Comparison of ENCODE assay signal across 13 cellular contexts in genomic region chr3:192128922-192129321, GRCh38.
A peak's percentile ranks its signal among the peaks of the same experiment; 100 is the strongest.
DNase-seq lines count a peak whose midpoint lies in the region; ATAC-seq and TF ChIP-seq lines count a peak whose summit lies in the region.
"Had no signal": no experiment of that assay in that cellular context is flagged by ENCODE, and none has a peak within 500 bp of the region (broad histone marks: within the 10 kb centered on the region; RNA-seq: fewer than 3 reads in every experiment).

No MANE protein-coding gene starts in this region.

- no peaks in the 10 kb centered on the region for H3K4me1 Mint-ChIP-seq in neural progenitor cell
- H3K4me1 Mint-ChIP-seq in naive thymus-derived CD4-positive, alpha-beta T cell: no peaks in the 10 kb centered on the region
- H3K4me1 Mint-ChIP-seq in CD4-positive, alpha-beta T cell (ENCODE audit: low read depth): no peaks in the 10 kb centered on the region
- H3K4me1 Mint-ChIP-seq: naive thymus-derived CD8-positive, alpha-beta T cell had no signal

- no peak overlapping the region for H3K4me2 ChIP-seq in neural progenitor cell

- no peak overlapping the region for H3K4me3 Mint-ChIP-seq in neural progenitor cell
- H3K4me3 Mint-ChIP-seq in naive thymus-derived CD4-positive, alpha-beta T cell: no peak overlapping the region
- H3K4me3 Mint-ChIP-seq in CD4-positive, alpha-beta T cell: no peak overlapping the region
- H3K4me3 Mint-ChIP-seq: HFFc6; naive thymus-derived CD8-positive, alpha-beta T cell; WTC11 had no signal

- DNase-seq in left kidney (ENCODE audit: low read depth, low spot score): peak; percentile 37
- DNase-seq in neural progenitor cell (ENCODE audit: low spot score): no peak
- no peak for DNase-seq in naive thymus-derived CD4-positive, alpha-beta T cell
- no peak for DNase-seq in CD4-positive, alpha-beta T cell
- DNase-seq: dorsolateral prefrontal cortex; EL; HFFc6; naive thymus-derived CD8-positive, alpha-beta T cell had no signal

- no peak overlapping the region for H3K27ac ChIP-seq in neural progenitor cell
- H3K27ac ChIP-seq in naive thymus-derived CD4-positive, alpha-beta T cell (ENCODE audit: low read depth, low read length): no peak overlapping the region
- H3K27ac ChIP-seq in CD4-positive, alpha-beta T cell (ENCODE audit: low read depth, low read length): no peak overlapping the region

- peak; percentile 75 for ATAC-seq in GM18909 (IDR thresholded peaks at IDR 0.05; ENCODE audit: poor library complexity, unreplicated experiment)
- ATAC-seq in HG02571 (IDR thresholded peaks at IDR 0.05; ENCODE audit: unreplicated experiment): peak; percentile 68
- ATAC-seq in HG03558 (IDR thresholded peaks at IDR 0.05; ENCODE audit: extremely low read depth, unreplicated experiment): peak; percentile 47
- no peak for ATAC-seq in naive thymus-derived CD4-positive, alpha-beta T cell
- no peak for ATAC-seq in CD4-positive, alpha-beta T cell (ENCODE audit: poor library complexity)
- ATAC-seq: activated naive CD4-positive, alpha-beta T cell treated with anti-CD3 and anti-CD28 coated beads, Interleukin-2, amount 50 U/mL, for 72 hours; naive thymus-derived CD8-positive, alpha-beta T cell; WTC11 had no signal

- H3K36me3 Mint-ChIP-seq in neural progenitor cell: peaks cover 7% of the 10 kb centered on the region
- peaks cover 0 to 6% (median 0%) of the 10 kb centered on the region in 5 donors for H3K36me3 Mint-ChIP-seq in naive thymus-derived CD4-positive, alpha-beta T cell
- H3K36me3 Mint-ChIP-seq in CD4-positive, alpha-beta T cell (ENCODE audit: low read depth): no peaks in the 10 kb centered on the region
- H3K36me3 Mint-ChIP-seq: activated naive CD4-positive, alpha-beta T cell treated with anti-CD3 and anti-CD28 coated beads, Interleukin-2, amount 50 U/mL, for 72 hours; naive thymus-derived CD8-positive, alpha-beta T cell; WTC11 had no signal

- no peak overlapping the region for H3K27ac Mint-ChIP-seq in neural progenitor cell
- no peak overlapping the region for H3K27ac Mint-ChIP-seq in naive thymus-derived CD4-positive, alpha-beta T cell
- H3K27ac Mint-ChIP-seq in CD4-positive, alpha-beta T cell: no peak overlapping the region
- H3K27ac Mint-ChIP-seq: activated naive CD4-positive, alpha-beta T cell treated with anti-CD3 and anti-CD28 coated beads, Interleukin-2, amount 50 U/mL, for 72 hours; HFFc6; naive thymus-derived CD8-positive, alpha-beta T cell; WTC11 had no signal

- TF ChIP-seq CTCF in neural progenitor cell (IDR thresholded peaks at IDR 0.05): no peak
- no peak for TF ChIP-seq CTCF in CD4-positive, alpha-beta T cell (IDR thresholded peaks at IDR 0.05)

- CTCF ChIA-PET in naive thymus-derived CD4-positive, alpha-beta T cell (lab: Charles Lee): no interaction called here
- CTCF ChIA-PET in CD4-positive, alpha-beta T cell (lab: Charles Lee): no interaction called here

- H3K4me3 ChIP-seq in neural progenitor cell: no peak overlapping the region
- no peak overlapping the region for H3K4me3 ChIP-seq in naive thymus-derived CD4-positive, alpha-beta T cell (ENCODE audit: low read length)
- H3K4me3 ChIP-seq: dorsolateral prefrontal cortex had no signal

- no peaks in the 10 kb centered on the region for H3K27me3 Mint-ChIP-seq in neural progenitor cell (ENCODE audit: insufficient read depth, low read depth)
- H3K27me3 Mint-ChIP-seq in naive thymus-derived CD4-positive, alpha-beta T cell: peaks cover 0 to 5% (median 0%) of the 10 kb centered on the region in 5 donors
- H3K27me3 Mint-ChIP-seq in CD4-positive, alpha-beta T cell: no peaks in the 10 kb centered on the region
- H3K27me3 Mint-ChIP-seq: naive thymus-derived CD8-positive, alpha-beta T cell had no signal

- no peaks in the 10 kb centered on the region for H4K20me1 ChIP-seq in neural progenitor cell (ENCODE audit: low read depth)

- H3K9ac ChIP-seq in neural progenitor cell: no peak overlapping the region

- H3K36me3 ChIP-seq in neural progenitor cell: no peaks in the 10 kb centered on the region
- H3K36me3 ChIP-seq in naive thymus-derived CD4-positive, alpha-beta T cell (ENCODE audit: control insufficient read depth in 2 of 3, insufficient read depth in 3 of 3, low read length in 3 of 3): no peaks in the 10 kb centered on the region

- H3K9me3 ChIP-seq in neural progenitor cell (ENCODE audit: low read depth): no peaks in the 10 kb centered on the region
- no peaks in the 10 kb centered on the region for H3K9me3 ChIP-seq in naive thymus-derived CD4-positive, alpha-beta T cell (ENCODE audit: control insufficient read depth in 2 of 3, low read length in 3 of 3)
- H3K9me3 ChIP-seq in CD4-positive, alpha-beta T cell (ENCODE audit: control insufficient read depth, low read length): no peaks in the 10 kb centered on the region

- H3K27me3 ChIP-seq in neural progenitor cell: no peaks in the 10 kb centered on the region
- no peaks in the 10 kb centered on the region for H3K27me3 ChIP-seq in naive thymus-derived CD4-positive, alpha-beta T cell (ENCODE audit: control insufficient read depth in 2 of 2, insufficient read depth in 2 of 2, low read length in 2 of 2)
- no peaks in the 10 kb centered on the region for H3K27me3 ChIP-seq in CD4-positive, alpha-beta T cell (ENCODE audit: control insufficient read depth, insufficient read depth, low read length)

- intact Hi-C loops in naive thymus-derived CD4-positive, alpha-beta T cell (cut with micrococcal nuclease): no loop called here
- intact Hi-C loops in CD4-positive, alpha-beta T cell (cut with DNase I, micrococcal nuclease): no loop called here

- peaks cover 20% of the 10 kb centered on the region for H3K9me3 Mint-ChIP-seq in neural progenitor cell
- peaks cover 0 to 8% (median 3%) of the 10 kb centered on the region in 11 donors for H3K9me3 Mint-ChIP-seq in naive thymus-derived CD4-positive, alpha-beta T cell
- H3K9me3 Mint-ChIP-seq in CD4-positive, alpha-beta T cell: peaks cover 4% of the 10 kb centered on the region

- H2AFZ ChIP-seq in neural progenitor cell (replicated peaks): no peak overlapping the region

- H3K79me2 ChIP-seq in neural progenitor cell (ENCODE audit: low read depth): no peaks in the 10 kb centered on the region

- no peaks in the 10 kb centered on the region for H3F3A ChIP-seq in neural progenitor cell (ENCODE audit: low read depth)

- H3K4me1 ChIP-seq in neural progenitor cell: no peaks in the 10 kb centered on the region
- H3K4me1 ChIP-seq in naive thymus-derived CD4-positive, alpha-beta T cell (ENCODE audit: control insufficient read depth in 2 of 2, insufficient read depth in 2 of 2, low read length in 2 of 2): no peaks in the 10 kb centered on the region

- POLR2A ChIA-PET in naive thymus-derived CD4-positive, alpha-beta T cell (lab: Charles Lee): no interaction called here
- POLR2A ChIA-PET in CD4-positive, alpha-beta T cell (lab: Charles Lee): no interaction called here

Comparison
In these comparisons a context has a peak if more than half of its experiments do, and no peak if none do; other contexts are left out.
1. ATAC-seq: peak in GM18909 (single experiment), HG02571 (single experiment) and HG03558 (single experiment); none in naive thymus-derived CD4-positive, alpha-beta T cell (single experiment) and CD4-positive, alpha-beta T cell (single experiment).